13 cellular contexts compared by ENCODE assay signal in the genomic region with DNA sequence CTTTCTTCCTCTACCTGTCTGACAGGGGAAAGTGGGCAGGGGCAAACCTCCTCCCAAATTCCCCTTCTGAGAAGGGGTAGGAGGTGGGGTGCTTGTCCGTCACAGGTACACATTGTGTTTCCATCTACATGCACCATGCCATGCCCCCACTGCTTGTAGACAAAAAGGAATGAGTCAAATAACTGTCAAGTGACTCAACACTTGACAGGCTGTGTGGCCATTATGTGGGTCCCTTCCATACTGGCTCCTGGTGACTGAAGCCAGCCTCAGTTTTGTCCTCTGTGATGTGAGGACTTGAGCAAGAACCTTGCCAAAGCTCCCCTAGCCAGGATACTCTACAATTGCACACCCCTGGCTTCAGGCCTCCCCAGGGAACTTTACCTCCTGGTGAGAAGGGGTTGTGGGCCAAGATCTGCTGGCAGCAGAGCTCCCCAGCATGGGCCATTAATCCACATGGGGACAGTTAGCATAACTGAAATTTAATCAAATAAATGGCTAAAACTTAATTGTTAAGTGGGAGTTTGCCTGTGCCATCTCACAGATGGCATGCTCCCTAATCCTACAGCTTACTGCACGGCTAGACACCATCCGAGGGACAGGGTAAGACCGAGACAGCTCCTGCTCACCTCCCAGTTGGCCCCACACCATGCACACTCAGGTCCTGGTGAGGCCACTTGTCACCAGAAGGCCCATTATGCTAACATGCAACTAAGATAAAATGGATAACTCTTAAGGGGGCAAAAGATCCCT.
DNase-seq lines count a peak whose midpoint lies in the region; ATAC-seq and TF ChIP-seq lines count a peak whose summit lies in the region.
"Had no signal": no experiment of that assay in that cellular context is flagged by ENCODE, and none has a peak within 500 bp of the region (broad histone marks: within the 10 kb centered on the region; RNA-seq: fewer than 3 reads in every experiment).

No MANE protein-coding gene starts in this region.

- no peaks in the 10 kb centered on the region for H3K36me3 ChIP-seq in esophagus muscularis mucosa
- H3K36me3 ChIP-seq: ovary had no signal

- no peak overlapping the region for H3K4me3 ChIP-seq in esophagus muscularis mucosa
- H3K4me3 ChIP-seq: ovary had no signal

- no peaks in the 10 kb centered on the region for H3K36me3 Mint-ChIP-seq in naive B cell
- H3K36me3 Mint-ChIP-seq in HFFc6 (ENCODE audit: low read depth) = peaks cover 5% of the 10 kb centered on the region; the same call in 1 of the 2 replicates

- H3K27me3 Mint-ChIP-seq in naive B cell (no peaks in the 10 kb centered on the region), HFFc6 (ENCODE audit: insufficient read depth) (peaks cover 2% of the 10 kb centered on the region)
- H3K27me3 Mint-ChIP-seq: stimulated activated naive CD8-positive, alpha-beta T cell treated with anti-CD3 and anti-CD28 coated beads, Interleukin-15, Interleukin-2, amounts not matched to agents 100 ng/mL and 50 ng/mL, for 24 hours had no signal

- TF ChIP-seq POLR2A in esophagus muscularis mucosa (IDR thresholded peaks at IDR 0.05; ENCODE audit: low read depth) = no peak

- peaks cover 0 to 12% (median 0%) of the 10 kb centered on the region in 4 donors for H3K27me3 ChIP-seq in esophagus muscularis mucosa
- H3K27me3 ChIP-seq: ovary had no signal

- no peak for DNase-seq in naive B cell
- no peak for DNase-seq in esophagus muscularis mucosa (ENCODE audit: extremely low spot score)
- DNase-seq in HFFc6 = no peak
- DNase-seq: amygdala, glutamatergic neuron, MM.1S, ovary, Right ventricle myocardium superior had no signal

- H3K27ac Mint-ChIP-seq in naive B cell (peak overlapping the region; percentile 86 to 97 (median 95)), HFFc6 (no peak overlapping the region)
- H3K27ac Mint-ChIP-seq: stimulated activated naive CD8-positive, alpha-beta T cell treated with anti-CD3 and anti-CD28 coated beads, Interleukin-15, Interleukin-2, amounts not matched to agents 100 ng/mL and 50 ng/mL, for 24 hours had no signal

- peaks cover 0 to 2% (median 0%) of the 10 kb centered on the region in 4 donors for H3K4me1 ChIP-seq in esophagus muscularis mucosa

- TF ChIP-seq CTCF in esophagus muscularis mucosa (IDR thresholded peaks at IDR 0.05) = no peak
- TF ChIP-seq CTCF in HFFc6 (IDR thresholded peaks at IDR 0.05) = no peak

- no peaks in the 10 kb centered on the region for H3K9me3 Mint-ChIP-seq in naive B cell
- peaks cover 21% of the 10 kb centered on the region for H3K9me3 Mint-ChIP-seq in HFFc6
- H3K9me3 Mint-ChIP-seq: stimulated activated naive CD8-positive, alpha-beta T cell treated with anti-CD3 and anti-CD28 coated beads, Interleukin-15, Interleukin-2, amounts not matched to agents 100 ng/mL and 50 ng/mL, for 24 hours had no signal

- TF ChIP-seq EP300 in esophagus muscularis mucosa (IDR thresholded peaks at IDR 0.05) = no peak

- intact Hi-C loops in esophagus muscularis mucosa (cut with DNase I) = no loop called here

- H3K9me3 ChIP-seq in esophagus muscularis mucosa = peaks cover 0 to 4% (median 0%) of the 10 kb centered on the region in 4 donors
- H3K9me3 ChIP-seq: ovary had no signal

- no peak overlapping the region for H3K27ac ChIP-seq in esophagus muscularis mucosa (replicated peaks in 1 of 4)
- H3K27ac ChIP-seq: ovary had no signal

- H3K4me1 Mint-ChIP-seq in naive B cell (peaks cover 71 to 94% (median 90%) of the 10 kb centered on the region in 3 donors), HFFc6 (ENCODE audit: low read depth) (peaks cover 34% of the 10 kb centered on the region)

- ATAC-seq in GM18907 (IDR thresholded peaks at IDR 0.05; ENCODE audit: unreplicated experiment) (peak; percentile 50), GM21737 (IDR thresholded peaks at IDR 0.05; ENCODE audit: unreplicated experiment) (peak; percentile 39), HG03565 (IDR thresholded peaks at IDR 0.05; ENCODE audit: unreplicated experiment) (peak; percentile 30), naive B cell (ENCODE audit: low read depth in 2 of 2) (no peak), HG03039 (IDR thresholded peaks at IDR 0.05; ENCODE audit: unreplicated experiment) (no peak)

- H3K4me3 Mint-ChIP-seq in naive B cell (peak overlapping the region; percentile 43 to 89 (median 69)), HFFc6 (no peak overlapping the region)
- H3K4me3 Mint-ChIP-seq: stimulated activated naive CD8-positive, alpha-beta T cell treated with anti-CD3 and anti-CD28 coated beads, Interleukin-15, Interleukin-2, amounts not matched to agents 100 ng/mL and 50 ng/mL, for 24 hours had no signal

- 91% methylated on average over 4 of the region's 4 CpGs for WGBS in esophagus muscularis mucosa

Comparison
In these comparisons a context has a peak if more than half of its experiments do, and no peak if none do; other contexts are left out.
1. ATAC-seq: peak in GM18907 (single experiment), GM21737 (single experiment) and HG03565 (single experiment); none in naive B cell (0 of 2) and HG03039 (single experiment).